8 cellular contexts compared by ENCODE assay signal in the genomic region with DNA sequence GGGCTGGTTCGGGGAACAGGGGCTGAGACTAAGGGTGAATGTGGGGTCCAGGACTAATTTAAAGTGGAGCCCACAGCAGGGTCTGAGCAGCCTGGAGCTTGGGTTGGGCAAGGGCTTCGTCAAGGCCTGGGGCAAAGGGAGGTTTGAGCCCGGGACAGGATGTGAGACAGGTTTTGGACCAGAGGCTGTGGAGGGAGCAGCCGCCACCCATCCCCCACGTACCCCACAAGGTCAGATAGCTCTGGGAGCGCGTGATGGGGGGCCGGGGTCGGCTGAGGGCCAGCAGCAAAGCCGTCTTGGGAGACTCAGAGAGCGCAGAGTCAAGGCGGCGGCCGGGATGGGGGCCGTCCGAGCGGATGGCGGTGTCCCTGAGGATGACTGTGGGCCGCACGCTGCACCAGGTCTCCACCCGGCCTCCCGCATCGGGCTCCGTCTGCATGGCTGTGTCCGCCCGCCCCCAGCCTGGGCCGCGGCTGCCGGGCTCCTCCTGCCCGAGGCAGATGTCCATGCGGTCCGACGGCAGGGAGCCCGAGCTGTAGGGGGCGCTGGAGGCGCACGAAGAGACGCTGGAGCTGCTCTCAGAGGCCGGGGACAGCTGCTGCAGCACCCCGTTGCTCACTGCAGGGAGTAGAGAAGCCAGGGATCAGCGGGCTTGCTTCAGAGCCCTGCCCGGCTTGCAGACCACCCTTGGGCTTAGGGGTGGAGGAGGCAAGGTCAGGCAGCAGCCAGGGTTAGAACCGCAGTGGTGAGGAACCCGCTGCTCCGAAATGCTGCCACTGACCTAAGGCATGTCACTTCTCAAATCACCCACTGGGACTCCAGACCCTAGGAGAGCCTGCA. TPM values are rescaled to one million over a fixed set of nuclear protein-coding genes. Genes with fewer than 3 reads are reported as not detected.
A peak's percentile ranks its signal among the peaks of the same experiment; 100 is the strongest.
DNase-seq lines count a peak whose midpoint lies in the region; ATAC-seq and TF ChIP-seq lines count a peak whose summit lies in the region.

No MANE protein-coding gene starts in this region.

- peak; percentile 93 for DNase-seq in AG08395 (ENCODE audit: low spot score)
- peak; percentile 67 for DNase-seq in GM19238 (ENCODE audit: insufficient read length, low spot score)
- DNase-seq in NCI-H510A (lab: John Stamatoyannopoulos, UW): peak; percentile 76
- DNase-seq in activated CD4-positive, alpha-beta T cell treated with anti-CD3 and anti-CD28 coated beads, Interleukin-2, amount 50 U/mL, for 24 hours (ENCODE audit: low read depth in 1 of 2, low spot score in 1 of 2): peak; percentile 54 to 55
- DNase-seq in dermis blood vessel endothelial cell: peak; percentile 90
- DNase-seq in stimulated activated CD4-positive, alpha-beta T cell treated with anti-CD3 and anti-CD28 coated beads, TNF-alpha, amount 100 ng/mL, for 4 hours (ENCODE audit: low read depth in 3 of 3): peak; percentile 48 to 56 (median 53)

- H3K27me3 ChIP-seq in liver (ENCODE audit: control insufficient read depth in 4 of 4, insufficient read depth in 4 of 4, low read length in 3 of 4): peaks cover 0 to 2% (median under 1%) of the 10 kb centered on the region in 4 donors

- peaks cover 0 to 4% (median under 1%) of the 10 kb centered on the region in 4 donors for H3K4me1 ChIP-seq in liver (ENCODE audit: control insufficient read depth in 4 of 4, insufficient read depth in 4 of 4, low read length in 3 of 4)

- 26% methylated on average over 45 of the region's 45 CpGs for WGBS in liver

- no peaks in the 10 kb centered on the region for H3K36me3 ChIP-seq in liver (ENCODE audit: control insufficient read depth in 4 of 4, insufficient read depth in 3 of 4, low read depth in 1 of 4, low read length in 3 of 4)

- H3K9ac ChIP-seq in liver (ENCODE audit: low read depth in 1 of 2, low read length in 2 of 2): no peak overlapping the region

- TF ChIP-seq CTCF in liver (IDR thresholded peaks at IDR 0.05; ENCODE audit: low read depth, low read length, missing input control): peak; percentile 41

- no peak for ATAC-seq in GM21381 (IDR thresholded peaks at IDR 0.05; ENCODE audit: unreplicated experiment)

- peak; percentile 57 to 73 for TF ChIP-seq RAD21 in liver (IDR thresholded peaks at IDR 0.05)

- no peaks in the 10 kb centered on the region for H3K9me3 ChIP-seq in liver (ENCODE audit: control insufficient read depth in 4 of 4, low read length in 3 of 4)

- no peak overlapping the region for H3K4me3 ChIP-seq in liver (ENCODE audit: low read depth in 1 of 3, low read length in 3 of 3)

- H3K27ac ChIP-seq in liver (ENCODE audit: low read depth in 1 of 2, low read length in 2 of 2): no peak overlapping the region

TF ChIP-seq in liver, 16 proteins besides CTCF, POLR2A, EP300 and RAD21:
- TF ChIP-seq, protein P1, sequence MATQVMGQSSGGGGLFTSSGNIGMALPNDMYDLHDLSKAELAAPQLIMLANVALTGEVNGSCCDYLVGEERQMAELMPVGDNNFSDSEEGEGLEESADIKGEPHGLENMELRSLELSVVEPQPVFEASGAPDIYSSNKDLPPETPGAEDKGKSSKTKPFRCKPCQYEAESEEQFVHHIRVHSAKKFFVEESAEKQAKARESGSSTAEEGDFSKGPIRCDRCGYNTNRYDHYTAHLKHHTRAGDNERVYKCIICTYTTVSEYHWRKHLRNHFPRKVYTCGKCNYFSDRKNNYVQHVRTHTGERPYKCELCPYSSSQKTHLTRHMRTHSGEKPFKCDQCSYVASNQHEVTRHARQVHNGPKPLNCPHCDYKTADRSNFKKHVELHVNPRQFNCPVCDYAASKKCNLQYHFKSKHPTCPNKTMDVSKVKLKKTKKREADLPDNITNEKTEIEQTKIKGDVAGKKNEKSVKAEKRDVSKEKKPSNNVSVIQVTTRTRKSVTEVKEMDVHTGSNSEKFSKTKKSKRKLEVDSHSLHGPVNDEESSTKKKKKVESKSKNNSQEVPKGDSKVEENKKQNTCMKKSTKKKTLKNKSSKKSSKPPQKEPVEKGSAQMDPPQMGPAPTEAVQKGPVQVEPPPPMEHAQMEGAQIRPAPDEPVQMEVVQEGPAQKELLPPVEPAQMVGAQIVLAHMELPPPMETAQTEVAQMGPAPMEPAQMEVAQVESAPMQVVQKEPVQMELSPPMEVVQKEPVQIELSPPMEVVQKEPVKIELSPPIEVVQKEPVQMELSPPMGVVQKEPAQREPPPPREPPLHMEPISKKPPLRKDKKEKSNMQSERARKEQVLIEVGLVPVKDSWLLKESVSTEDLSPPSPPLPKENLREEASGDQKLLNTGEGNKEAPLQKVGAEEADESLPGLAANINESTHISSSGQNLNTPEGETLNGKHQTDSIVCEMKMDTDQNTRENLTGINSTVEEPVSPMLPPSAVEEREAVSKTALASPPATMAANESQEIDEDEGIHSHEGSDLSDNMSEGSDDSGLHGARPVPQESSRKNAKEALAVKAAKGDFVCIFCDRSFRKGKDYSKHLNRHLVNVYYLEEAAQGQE (IDR thresholded peaks at IDR 0.05): no peak
- TF ChIP-seq GABPA (IDR thresholded peaks at IDR 0.05 in 1 of 2, conservative IDR thresholded peaks at IDR 0.05 in 1 of 2) (no peak), JUND (IDR thresholded peaks at IDR 0.05) (no peak), EGR1 (IDR thresholded peaks at IDR 0.05; ENCODE audit: low read depth in 2 of 2) (no peak), TAF1 (conservative IDR thresholded peaks at IDR 0.05) (no peak), RXRA (IDR thresholded peaks at IDR 0.05) (no peak)
- TF ChIP-seq, protein P2, sequence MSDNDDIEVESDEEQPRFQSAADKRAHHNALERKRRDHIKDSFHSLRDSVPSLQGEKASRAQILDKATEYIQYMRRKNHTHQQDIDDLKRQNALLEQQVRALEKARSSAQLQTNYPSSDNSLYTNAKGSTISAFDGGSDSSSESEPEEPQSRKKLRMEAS (IDR thresholded peaks at IDR 0.05): no peak

RNA-seq across cellular contexts. Expression of a gene that starts 12.1 kb away (rescaled TPM):
- 0.34 and 0.88 TPM in 2 replicates for total RNA-seq in dermis blood vessel endothelial cell
- total RNA-seq in liver: under 1 TPM in 1 of 2 donors, not detected in 1; 0.09 TPM
- polyA plus RNA-seq in liver: under 1 TPM; 0.06 to 0.07 TPM

RNA-seq across cellular contexts. Expression of a gene that starts 12.2 kb away (rescaled TPM):
- total RNA-seq in dermis blood vessel endothelial cell (64.4 and 68.9 TPM in 2 replicates), liver (10 to 100 TPM in 1 of 2 donors, 1 to 10 TPM in 1; 8.9 to 11.1 TPM)
- 1 to 10 TPM; 1.7 to 3.8 TPM for polyA plus RNA-seq in liver

RNA-seq across cellular contexts. Expression of a gene that starts 19.2 kb away (rescaled TPM):
- total RNA-seq in dermis blood vessel endothelial cell: 43.6 and 57.8 TPM in 2 replicates
- total RNA-seq in liver: 10 to 100 TPM in 1 of 2 donors, 1 to 10 TPM in 1; 9.9 to 10.3 TPM
- 1 to 10 TPM; 2.1 to 9.2 TPM for polyA plus RNA-seq in liver

RNA-seq across cellular contexts. Expression of a gene that starts 31.5 kb away (rescaled TPM):
- total RNA-seq in dermis blood vessel endothelial cell (7.7 and 8.8 TPM in 2 replicates), liver (1 to 10 TPM; 4.1 to 4.8 TPM)
- 1 to 10 TPM; 1.6 to 6.2 TPM for polyA plus RNA-seq in liver

RNA-seq across cellular contexts. Expression of a gene that starts 31.5 kb away (rescaled TPM):
- total RNA-seq in dermis blood vessel endothelial cell (50.4 and 50.6 TPM in 2 replicates), liver (10 to 100 TPM; 30.5 to 53.3 TPM)
- 10 to 100 TPM; 62.4 to 76.0 TPM for polyA plus RNA-seq in liver
